Comparison of ENCODE assay signal across 8 cellular contexts in genomic region chr13:77751513-77752456, GRCh38. TPM values are rescaled to one million over a fixed set of nuclear protein-coding genes. Genes with fewer than 3 reads are reported as not detected.
DNase-seq lines count a peak whose midpoint lies in the region; ATAC-seq and TF ChIP-seq lines count a peak whose summit lies in the region.

No MANE protein-coding gene starts in this region.

- TF ChIP-seq POLR2A in esophagus muscularis mucosa (IDR thresholded peaks at IDR 0.05; ENCODE audit: low read depth) (no peak), lower leg skin (IDR thresholded peaks at IDR 0.05) (no peak)

- H3K4me1 ChIP-seq in esophagus muscularis mucosa = peaks cover 0 to 5% (median 2%) of the 10 kb centered on the region in 4 donors

- no peaks in the 10 kb centered on the region for H3K27me3 Mint-ChIP-seq in activated CD8-positive, alpha-beta T cell treated with anti-CD3 and anti-CD28 coated beads for 36 hours
- no peaks in the 10 kb centered on the region for H3K27me3 Mint-ChIP-seq in natural killer cell (ENCODE audit: low read depth in 2 of 2)

- H3K36me3 Mint-ChIP-seq in activated CD8-positive, alpha-beta T cell treated with anti-CD3 and anti-CD28 coated beads for 36 hours (ENCODE audit: low read depth) = peaks cover 9% of the 10 kb centered on the region
- H3K36me3 Mint-ChIP-seq in natural killer cell = no peaks in the 10 kb centered on the region

- H3K36me3 ChIP-seq in esophagus muscularis mucosa = peaks cover 0 to 8% (median 0%) of the 10 kb centered on the region in 4 donors

- peak; percentile 85 for TF ChIP-seq CTCF in activated CD8-positive, alpha-beta T cell treated with anti-CD3 and anti-CD28 coated beads for 36 hours (IDR thresholded peaks at IDR 0.05)
- TF ChIP-seq CTCF in esophagus muscularis mucosa (IDR thresholded peaks at IDR 0.05) = peak; percentile 67 to 80 (median 70)
- TF ChIP-seq CTCF in natural killer cell (IDR thresholded peaks at IDR 0.05) = peak; percentile 79
- no peak for TF ChIP-seq CTCF in lower leg skin (IDR thresholded peaks at IDR 0.05)

- POLR2A ChIA-PET in activated CD8-positive, alpha-beta T cell treated with anti-CD3 and anti-CD28 coated beads for 36 hours (lab: Charles Lee) = interaction anchor here (0.7 to 1.5 kb wide), 2 partner anchors 11 to 65 kb away, joined by 4 to 5 read pairs; no protein-coding TSS in a partner anchor

- H3K4me3 Mint-ChIP-seq in activated CD8-positive, alpha-beta T cell treated with anti-CD3 and anti-CD28 coated beads for 36 hours = peak overlapping the region; percentile 40
- no peak overlapping the region for H3K4me3 Mint-ChIP-seq in natural killer cell

- H3K9me3 ChIP-seq in esophagus muscularis mucosa = no peaks in the 10 kb centered on the region

- no peak for TF ChIP-seq EP300 in esophagus muscularis mucosa (IDR thresholded peaks at IDR 0.05)

- DNase-seq in CMK (ENCODE audit: low read depth) = peak; percentile 35
- peak; percentile 6 for DNase-seq in NCI-H2227 treated with DMSO at 0.1 percent for 48 hours (lab: John Stamatoyannopoulos, UW)
- DNase-seq in activated CD8-positive, alpha-beta T cell treated with anti-CD3 and anti-CD28 coated beads for 36 hours = peak; percentile 70
- DNase-seq in esophagus muscularis mucosa (ENCODE audit: extremely low spot score) = no peak
- DNase-seq in natural killer cell = no peak
- DNase-seq in lower leg skin (ENCODE audit: low spot score in 2 of 2) = no peak

- no peak overlapping the region for H3K27ac ChIP-seq in esophagus muscularis mucosa (replicated peaks in 1 of 4)

- no peaks in the 10 kb centered on the region for H3K9me3 Mint-ChIP-seq in activated CD8-positive, alpha-beta T cell treated with anti-CD3 and anti-CD28 coated beads for 36 hours
- no peaks in the 10 kb centered on the region for H3K9me3 Mint-ChIP-seq in natural killer cell

- peak overlapping the region; percentile 66 for H3K27ac Mint-ChIP-seq in activated CD8-positive, alpha-beta T cell treated with anti-CD3 and anti-CD28 coated beads for 36 hours
- H3K27ac Mint-ChIP-seq in natural killer cell = peak overlapping the region in 1 of 2 donors; percentile 78

- H3K4me3 ChIP-seq in esophagus muscularis mucosa (no peak overlapping the region), lower leg skin (ENCODE audit: low read depth, poor library complexity, severe bottlenecking) (no peak overlapping the region)

- intact Hi-C loops in activated CD8-positive, alpha-beta T cell treated with anti-CD3 and anti-CD28 coated beads for 36 hours (cut with micrococcal nuclease) = loop anchor here (1.0 to 5.0 kb wide), 2 partner anchors 54 to 158 kb away; partner anchors contain the start of gene SLAIN1
- intact Hi-C loops in esophagus muscularis mucosa (cut with DNase I) = no loop called here
- intact Hi-C loops in natural killer cell (cut with micrococcal nuclease) = loop anchor here (2.0 to 5.0 kb wide), 4 partner anchors 55 to 274 kb away; partner anchors contain the start of gene SLAIN1
- intact Hi-C loops in lower leg skin (cut with DNase I; ENCODE audit: low total_unique reads) = no loop called here

- CTCF ChIA-PET in activated CD8-positive, alpha-beta T cell treated with anti-CD3 and anti-CD28 coated beads for 36 hours (lab: Charles Lee) = interaction anchor here (0.7 to 9.6 kb wide), 9 partner anchors 9 to 270 kb away, joined by 3 to 106 read pairs (median 4); partner anchors contain the start of gene SLAIN1

- ATAC-seq in GM18870 (IDR thresholded peaks at IDR 0.05; ENCODE audit: unreplicated experiment) = peak; percentile 77
- ATAC-seq in HG03097 (IDR thresholded peaks at IDR 0.05; ENCODE audit: low FRiP score, unreplicated experiment) = peak; percentile 78
- peak; percentile 92 for ATAC-seq in activated CD8-positive, alpha-beta T cell treated with anti-CD3 and anti-CD28 coated beads for 36 hours
- ATAC-seq in natural killer cell = peak; percentile 82 to 94 (median 93)

- peaks cover 18% of the 10 kb centered on the region for H3K4me1 Mint-ChIP-seq in activated CD8-positive, alpha-beta T cell treated with anti-CD3 and anti-CD28 coated beads for 36 hours (ENCODE audit: low read depth)
- peaks cover 8 to 9% of the 10 kb centered on the region in 2 donors for H3K4me1 Mint-ChIP-seq in natural killer cell

- WGBS in esophagus muscularis mucosa = 63% methylated on average over 5 of the region's 5 CpGs
- 60 to 63% methylated on average over 5 of the region's 5 CpGs for WGBS in lower leg skin, 2 donors

- H3K27me3 ChIP-seq in esophagus muscularis mucosa = no peaks in the 10 kb centered on the region

RNA-seq across cellular contexts. Expression of gene SLAIN1, which starts 54.3 kb away (rescaled TPM):
- total RNA-seq in activated CD8-positive, alpha-beta T cell treated with anti-CD3 and anti-CD28 coated beads for 36 hours = 10 to 100 TPM; 26.5 to 32.0 TPM
- 10 to 100 TPM in 2 of 4 donors, 1 to 10 TPM in 2; 7.1 to 12.3 (median 9.7) TPM for total RNA-seq in esophagus muscularis mucosa
- 10 to 100 TPM; 14.9 to 29.0 (median 25.7) TPM for total RNA-seq in natural killer cell
- total RNA-seq in lower leg skin = 1 to 10 TPM; 3.0 to 7.5 (median 4.4) TPM

Comparison
In these comparisons a context has a peak if more than half of its experiments do, and no peak if none do; other contexts are left out.
1. DNase-seq: peak in CMK (single experiment), NCI-H2227 treated with DMSO at 0.1 percent for 48 hours (single experiment) and activated CD8-positive, alpha-beta T cell treated with anti-CD3 and anti-CD28 coated beads for 36 hours (single experiment); none in esophagus muscularis mucosa (single experiment), natural killer cell (single experiment) and lower leg skin (0 of 2).
2. CTCF ChIP-seq: peak in activated CD8-positive, alpha-beta T cell treated with anti-CD3 and anti-CD28 coated beads for 36 hours (single experiment), esophagus muscularis mucosa (3 of 3) and natural killer cell (single experiment); none in lower leg skin (0 of 3).
3. intact Hi-C loops: an anchor here in activated CD8-positive, alpha-beta T cell treated with anti-CD3 and anti-CD28 coated beads for 36 hours (1.0 to 5.0 kb wide) and natural killer cell (2.0 to 5.0 kb wide); none called in esophagus muscularis mucosa and lower leg skin.
4. Peak in every context shown above with its lines, with median percentiles within 50 percentile points of each other: ATAC-seq.